ENCODE assay signal across 1 cellular context in the genomic region with DNA sequence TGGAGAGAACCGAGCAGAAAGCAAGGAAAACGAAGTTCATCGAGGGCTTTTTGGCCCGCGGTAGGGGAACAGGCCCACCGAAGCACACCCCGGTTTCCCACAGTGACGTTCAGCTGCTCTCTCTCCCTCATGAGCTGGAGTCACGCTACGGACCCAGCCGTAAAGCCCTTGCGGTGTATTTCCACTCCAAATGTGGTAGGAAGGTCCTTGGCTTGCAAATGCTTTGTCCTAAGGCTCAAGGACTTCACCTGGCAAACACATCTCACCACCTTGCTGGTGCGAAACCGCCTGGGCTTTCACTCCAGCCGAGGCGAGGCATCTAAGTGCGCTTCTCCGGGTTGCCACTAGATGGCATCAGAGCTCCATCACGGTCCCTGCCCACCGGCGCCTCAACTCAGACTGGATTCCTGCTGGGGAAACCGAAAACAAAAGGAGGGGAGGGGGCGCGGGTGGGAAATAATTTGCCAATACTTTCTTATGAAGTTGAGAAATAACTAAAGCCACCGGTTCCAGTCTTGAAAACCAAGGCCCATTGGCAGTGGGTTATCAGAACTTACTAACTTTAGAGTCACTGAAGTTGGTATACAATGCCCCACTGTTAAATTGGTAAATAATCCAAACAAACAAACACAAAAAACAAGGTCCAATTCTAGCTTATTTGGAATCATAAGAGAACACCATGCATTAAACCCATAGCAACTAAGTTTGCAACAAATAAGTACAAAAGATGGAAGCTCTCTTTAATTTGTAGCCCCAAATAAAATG.
TF ChIP-seq lines count a peak whose summit lies in the region.

No MANE protein-coding gene starts in this region.

TF ChIP-seq in HepG2, 621 proteins besides CTCF, POLR2A, EP300 and RAD21 (continued from another document and continues in another):
- TF ChIP-seq, protein P1, sequence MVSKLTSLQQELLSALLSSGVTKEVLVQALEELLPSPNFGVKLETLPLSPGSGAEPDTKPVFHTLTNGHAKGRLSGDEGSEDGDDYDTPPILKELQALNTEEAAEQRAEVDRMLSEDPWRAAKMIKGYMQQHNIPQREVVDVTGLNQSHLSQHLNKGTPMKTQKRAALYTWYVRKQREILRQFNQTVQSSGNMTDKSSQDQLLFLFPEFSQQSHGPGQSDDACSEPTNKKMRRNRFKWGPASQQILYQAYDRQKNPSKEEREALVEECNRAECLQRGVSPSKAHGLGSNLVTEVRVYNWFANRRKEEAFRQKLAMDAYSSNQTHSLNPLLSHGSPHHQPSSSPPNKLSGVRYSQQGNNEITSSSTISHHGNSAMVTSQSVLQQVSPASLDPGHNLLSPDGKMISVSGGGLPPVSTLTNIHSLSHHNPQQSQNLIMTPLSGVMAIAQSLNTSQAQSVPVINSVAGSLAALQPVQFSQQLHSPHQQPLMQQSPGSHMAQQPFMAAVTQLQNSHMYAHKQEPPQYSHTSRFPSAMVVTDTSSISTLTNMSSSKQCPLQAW (CRISPR knock-in tag; IDR thresholded peaks at IDR 0.05) = peak; percentile 57; the same call in 1 of the 2 replicates
- TF ChIP-seq SMC3 (IDR thresholded peaks at IDR 0.05; ENCODE audit: low read length) = peak; percentile 78
- TF ChIP-seq, protein P2, sequence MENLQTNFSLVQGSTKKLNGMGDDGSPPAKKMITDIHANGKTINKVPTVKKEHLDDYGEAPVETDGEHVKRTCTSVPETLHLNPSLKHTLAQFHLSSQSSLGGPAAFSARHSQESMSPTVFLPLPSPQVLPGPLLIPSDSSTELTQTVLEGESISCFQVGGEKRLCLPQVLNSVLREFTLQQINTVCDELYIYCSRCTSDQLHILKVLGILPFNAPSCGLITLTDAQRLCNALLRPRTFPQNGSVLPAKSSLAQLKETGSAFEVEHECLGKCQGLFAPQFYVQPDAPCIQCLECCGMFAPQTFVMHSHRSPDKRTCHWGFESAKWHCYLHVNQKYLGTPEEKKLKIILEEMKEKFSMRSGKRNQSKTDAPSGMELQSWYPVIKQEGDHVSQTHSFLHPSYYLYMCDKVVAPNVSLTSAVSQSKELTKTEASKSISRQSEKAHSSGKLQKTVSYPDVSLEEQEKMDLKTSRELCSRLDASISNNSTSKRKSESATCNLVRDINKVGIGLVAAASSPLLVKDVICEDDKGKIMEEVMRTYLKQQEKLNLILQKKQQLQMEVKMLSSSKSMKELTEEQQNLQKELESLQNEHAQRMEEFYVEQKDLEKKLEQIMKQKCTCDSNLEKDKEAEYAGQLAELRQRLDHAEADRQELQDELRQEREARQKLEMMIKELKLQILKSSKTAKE (CRISPR knock-in tag; IDR thresholded peaks at IDR 0.05; ENCODE audit: borderline replicate concordance) = no peak
- 0 out of 2 replicates have a peak, but pooled peaks have one; percentile 26 for TF ChIP-seq KAT8 (CRISPR knock-in tag; IDR thresholded peaks at IDR 0.05)
- TF ChIP-seq TEAD3 (CRISPR knock-in tag; optimal IDR thresholded peaks at IDR 0.05; ENCODE audit: borderline replicate concordance) = peak; percentile 54
- TF ChIP-seq, protein P3, sequence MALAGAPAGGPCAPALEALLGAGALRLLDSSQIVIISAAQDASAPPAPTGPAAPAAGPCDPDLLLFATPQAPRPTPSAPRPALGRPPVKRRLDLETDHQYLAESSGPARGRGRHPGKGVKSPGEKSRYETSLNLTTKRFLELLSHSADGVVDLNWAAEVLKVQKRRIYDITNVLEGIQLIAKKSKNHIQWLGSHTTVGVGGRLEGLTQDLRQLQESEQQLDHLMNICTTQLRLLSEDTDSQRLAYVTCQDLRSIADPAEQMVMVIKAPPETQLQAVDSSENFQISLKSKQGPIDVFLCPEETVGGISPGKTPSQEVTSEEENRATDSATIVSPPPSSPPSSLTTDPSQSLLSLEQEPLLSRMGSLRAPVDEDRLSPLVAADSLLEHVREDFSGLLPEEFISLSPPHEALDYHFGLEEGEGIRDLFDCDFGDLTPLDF (CRISPR knock-in tag; IDR thresholded peaks at IDR 0.05) = 0 out of 2 replicates have a peak, but pooled peaks have one; percentile 29
- TF ChIP-seq, protein P4, sequence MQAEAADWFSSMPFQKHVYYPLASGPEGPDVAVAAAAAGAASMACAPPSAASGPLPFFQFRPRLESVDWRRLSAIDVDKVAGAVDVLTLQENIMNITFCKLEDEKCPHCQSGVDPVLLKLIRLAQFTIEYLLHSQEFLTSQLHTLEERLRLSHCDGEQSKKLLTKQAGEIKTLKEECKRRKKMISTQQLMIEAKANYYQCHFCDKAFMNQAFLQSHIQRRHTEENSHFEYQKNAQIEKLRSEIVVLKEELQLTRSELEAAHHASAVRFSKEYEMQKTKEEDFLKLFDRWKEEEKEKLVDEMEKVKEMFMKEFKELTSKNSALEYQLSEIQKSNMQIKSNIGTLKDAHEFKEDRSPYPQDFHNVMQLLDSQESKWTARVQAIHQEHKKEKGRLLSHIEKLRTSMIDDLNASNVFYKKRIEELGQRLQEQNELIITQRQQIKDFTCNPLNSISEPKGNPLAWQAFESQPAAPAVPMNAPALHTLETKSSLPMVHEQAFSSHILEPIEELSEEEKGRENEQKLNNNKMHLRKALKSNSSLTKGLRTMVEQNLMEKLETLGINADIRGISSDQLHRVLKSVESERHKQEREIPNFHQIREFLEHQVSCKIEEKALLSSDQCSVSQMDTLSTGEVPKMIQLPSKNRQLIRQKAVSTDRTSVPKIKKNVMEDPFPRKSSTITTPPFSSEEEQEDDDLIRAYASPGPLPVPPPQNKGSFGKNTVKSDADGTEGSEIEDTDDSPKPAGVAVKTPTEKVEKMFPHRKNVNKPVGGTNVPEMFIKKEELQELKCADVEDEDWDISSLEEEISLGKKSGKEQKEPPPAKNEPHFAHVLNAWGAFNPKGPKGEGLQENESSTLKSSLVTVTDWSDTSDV (CRISPR knock-in tag; IDR thresholded peaks at IDR 0.05) = peak; percentile 76; the same call in 1 of the 2 replicates
- TF ChIP-seq ZFP90 (CRISPR knock-in tag; IDR thresholded peaks at IDR 0.05; ENCODE audit: borderline replicate concordance) = 0 out of 2 replicates have a peak, but pooled peaks have one; percentile 35
- TF ChIP-seq MED1 (CRISPR knock-in tag; IDR thresholded peaks at IDR 0.05) = 0 out of 2 replicates have a peak, but pooled peaks have one; percentile 20
- no peak for TF ChIP-seq ZNF724P (CRISPR knock-in tag; IDR thresholded peaks at IDR 0.05; ENCODE audit: borderline replicate concordance)
- TF ChIP-seq NFATC3 (CRISPR knock-in tag; IDR thresholded peaks at IDR 0.05) = 0 out of 2 replicates have a peak, but pooled peaks have one; percentile 49
- peak; percentile 79 for TF ChIP-seq ZNF883 (CRISPR knock-in tag; IDR thresholded peaks at IDR 0.05; ENCODE audit: not compliant biosample characterization)
- 0 out of 2 replicates have a peak, but pooled peaks have one; percentile 8 for TF ChIP-seq SOX5 (CRISPR knock-in tag; IDR thresholded peaks at IDR 0.05; ENCODE audit: borderline replicate concordance)
- TF ChIP-seq KMT2B (CRISPR knock-in tag; IDR thresholded peaks at IDR 0.05) = 0 out of 2 replicates have a peak, but pooled peaks have one; percentile 40
- 0 out of 2 replicates have a peak, but pooled peaks have one; percentile 78 for TF ChIP-seq KDM3A (CRISPR knock-in tag; IDR thresholded peaks at IDR 0.05; ENCODE audit: low read depth)
- TF ChIP-seq, protein P5, sequence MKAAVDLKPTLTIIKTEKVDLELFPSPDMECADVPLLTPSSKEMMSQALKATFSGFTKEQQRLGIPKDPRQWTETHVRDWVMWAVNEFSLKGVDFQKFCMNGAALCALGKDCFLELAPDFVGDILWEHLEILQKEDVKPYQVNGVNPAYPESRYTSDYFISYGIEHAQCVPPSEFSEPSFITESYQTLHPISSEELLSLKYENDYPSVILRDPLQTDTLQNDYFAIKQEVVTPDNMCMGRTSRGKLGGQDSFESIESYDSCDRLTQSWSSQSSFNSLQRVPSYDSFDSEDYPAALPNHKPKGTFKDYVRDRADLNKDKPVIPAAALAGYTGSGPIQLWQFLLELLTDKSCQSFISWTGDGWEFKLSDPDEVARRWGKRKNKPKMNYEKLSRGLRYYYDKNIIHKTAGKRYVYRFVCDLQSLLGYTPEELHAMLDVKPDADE (CRISPR knock-in tag; IDR thresholded peaks at IDR 0.05) = no peak
- 0 out of 2 replicates have a peak, but pooled peaks have one; percentile 17 for TF ChIP-seq ZNF263 (CRISPR knock-in tag; IDR thresholded peaks at IDR 0.05)
- TF ChIP-seq, protein P6, sequence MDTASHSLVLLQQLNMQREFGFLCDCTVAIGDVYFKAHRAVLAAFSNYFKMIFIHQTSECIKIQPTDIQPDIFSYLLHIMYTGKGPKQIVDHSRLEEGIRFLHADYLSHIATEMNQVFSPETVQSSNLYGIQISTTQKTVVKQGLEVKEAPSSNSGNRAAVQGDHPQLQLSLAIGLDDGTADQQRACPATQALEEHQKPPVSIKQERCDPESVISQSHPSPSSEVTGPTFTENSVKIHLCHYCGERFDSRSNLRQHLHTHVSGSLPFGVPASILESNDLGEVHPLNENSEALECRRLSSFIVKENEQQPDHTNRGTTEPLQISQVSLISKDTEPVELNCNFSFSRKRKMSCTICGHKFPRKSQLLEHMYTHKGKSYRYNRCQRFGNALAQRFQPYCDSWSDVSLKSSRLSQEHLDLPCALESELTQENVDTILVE (CRISPR knock-in tag; IDR thresholded peaks at IDR 0.05) = peak; percentile 57; the same call in 1 of the 2 replicates
- no peak for TF ChIP-seq ATF1 (CRISPR knock-in tag; IDR thresholded peaks at IDR 0.05)
- peak; percentile 82; the same call in 1 of the 2 replicates for TF ChIP-seq ZNF230 (CRISPR knock-in tag; IDR thresholded peaks at IDR 0.05)
- TF ChIP-seq, protein P7, sequence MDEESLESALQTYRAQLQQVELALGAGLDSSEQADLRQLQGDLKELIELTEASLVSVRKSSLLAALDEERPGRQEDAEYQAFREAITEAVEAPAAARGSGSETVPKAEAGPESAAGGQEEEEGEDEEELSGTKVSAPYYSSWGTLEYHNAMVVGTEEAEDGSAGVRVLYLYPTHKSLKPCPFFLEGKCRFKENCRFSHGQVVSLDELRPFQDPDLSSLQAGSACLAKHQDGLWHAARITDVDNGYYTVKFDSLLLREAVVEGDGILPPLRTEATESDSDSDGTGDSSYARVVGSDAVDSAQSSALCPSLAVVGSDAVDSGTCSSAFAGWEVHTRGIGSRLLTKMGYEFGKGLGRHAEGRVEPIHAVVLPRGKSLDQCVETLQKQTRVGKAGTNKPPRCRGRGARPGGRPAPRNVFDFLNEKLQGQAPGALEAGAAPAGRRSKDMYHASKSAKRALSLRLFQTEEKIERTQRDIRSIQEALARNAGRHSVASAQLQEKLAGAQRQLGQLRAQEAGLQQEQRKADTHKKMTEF (CRISPR knock-in tag; IDR thresholded peaks at IDR 0.05) = peak; percentile 48; the same call in 1 of the 2 replicates
- TF ChIP-seq, protein P8, sequence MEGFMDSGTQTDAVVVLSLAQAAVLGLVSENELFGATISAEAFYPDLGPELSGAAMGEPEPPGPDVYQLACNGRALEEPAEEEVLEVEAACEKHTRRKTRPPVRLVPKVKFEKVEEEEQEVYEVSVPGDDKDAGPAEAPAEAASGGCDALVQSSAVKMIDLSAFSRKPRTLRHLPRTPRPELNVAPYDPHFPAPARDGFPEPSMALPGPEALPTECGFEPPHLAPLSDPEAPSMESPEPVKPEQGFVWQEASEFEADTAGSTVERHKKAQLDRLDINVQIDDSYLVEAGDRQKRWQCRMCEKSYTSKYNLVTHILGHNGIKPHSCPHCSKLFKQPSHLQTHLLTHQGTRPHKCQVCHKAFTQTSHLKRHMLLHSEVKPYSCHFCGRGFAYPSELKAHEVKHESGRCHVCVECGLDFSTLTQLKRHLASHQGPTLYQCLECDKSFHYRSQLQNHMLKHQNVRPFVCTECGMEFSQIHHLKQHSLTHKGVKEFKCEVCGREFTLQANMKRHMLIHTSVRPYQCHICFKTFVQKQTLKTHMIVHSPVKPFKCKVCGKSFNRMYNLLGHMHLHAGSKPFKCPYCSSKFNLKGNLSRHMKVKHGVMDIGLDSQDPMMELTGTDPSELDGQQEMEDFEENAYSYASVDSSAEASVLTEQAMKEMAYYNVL (CRISPR knock-in tag; IDR thresholded peaks at IDR 0.05; ENCODE audit: borderline replicate concordance) = 0 out of 2 replicates have a peak, but pooled peaks have one; percentile 35
- TF ChIP-seq, protein P9, sequence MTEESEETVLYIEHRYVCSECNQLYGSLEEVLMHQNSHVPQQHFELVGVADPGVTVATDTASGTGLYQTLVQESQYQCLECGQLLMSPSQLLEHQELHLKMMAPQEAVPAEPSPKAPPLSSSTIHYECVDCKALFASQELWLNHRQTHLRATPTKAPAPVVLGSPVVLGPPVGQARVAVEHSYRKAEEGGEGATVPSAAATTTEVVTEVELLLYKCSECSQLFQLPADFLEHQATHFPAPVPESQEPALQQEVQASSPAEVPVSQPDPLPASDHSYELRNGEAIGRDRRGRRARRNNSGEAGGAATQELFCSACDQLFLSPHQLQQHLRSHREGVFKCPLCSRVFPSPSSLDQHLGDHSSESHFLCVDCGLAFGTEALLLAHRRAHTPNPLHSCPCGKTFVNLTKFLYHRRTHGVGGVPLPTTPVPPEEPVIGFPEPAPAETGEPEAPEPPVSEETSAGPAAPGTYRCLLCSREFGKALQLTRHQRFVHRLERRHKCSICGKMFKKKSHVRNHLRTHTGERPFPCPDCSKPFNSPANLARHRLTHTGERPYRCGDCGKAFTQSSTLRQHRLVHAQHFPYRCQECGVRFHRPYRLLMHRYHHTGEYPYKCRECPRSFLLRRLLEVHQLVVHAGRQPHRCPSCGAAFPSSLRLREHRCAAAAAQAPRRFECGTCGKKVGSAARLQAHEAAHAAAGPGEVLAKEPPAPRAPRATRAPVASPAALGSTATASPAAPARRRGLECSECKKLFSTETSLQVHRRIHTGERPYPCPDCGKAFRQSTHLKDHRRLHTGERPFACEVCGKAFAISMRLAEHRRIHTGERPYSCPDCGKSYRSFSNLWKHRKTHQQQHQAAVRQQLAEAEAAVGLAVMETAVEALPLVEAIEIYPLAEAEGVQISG (CRISPR knock-in tag; IDR thresholded peaks at IDR 0.05) = 0 out of 2 replicates have a peak, but pooled peaks have one; percentile 19
- TF ChIP-seq, protein P10, sequence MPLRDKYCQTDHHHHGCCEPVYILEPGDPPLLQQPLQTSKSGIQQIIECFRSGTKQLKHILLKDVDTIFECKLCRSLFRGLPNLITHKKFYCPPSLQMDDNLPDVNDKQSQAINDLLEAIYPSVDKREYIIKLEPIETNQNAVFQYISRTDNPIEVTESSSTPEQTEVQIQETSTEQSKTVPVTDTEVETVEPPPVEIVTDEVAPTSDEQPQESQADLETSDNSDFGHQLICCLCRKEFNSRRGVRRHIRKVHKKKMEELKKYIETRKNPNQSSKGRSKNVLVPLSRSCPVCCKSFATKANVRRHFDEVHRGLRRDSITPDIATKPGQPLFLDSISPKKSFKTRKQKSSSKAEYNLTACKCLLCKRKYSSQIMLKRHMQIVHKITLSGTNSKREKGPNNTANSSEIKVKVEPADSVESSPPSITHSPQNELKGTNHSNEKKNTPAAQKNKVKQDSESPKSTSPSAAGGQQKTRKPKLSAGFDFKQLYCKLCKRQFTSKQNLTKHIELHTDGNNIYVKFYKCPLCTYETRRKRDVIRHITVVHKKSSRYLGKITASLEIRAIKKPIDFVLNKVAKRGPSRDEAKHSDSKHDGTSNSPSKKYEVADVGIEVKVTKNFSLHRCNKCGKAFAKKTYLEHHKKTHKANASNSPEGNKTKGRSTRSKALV (CRISPR knock-in tag; IDR thresholded peaks at IDR 0.05) = peak; percentile 64; the same call in 1 of the 2 replicates
- TF ChIP-seq TBP (CRISPR knock-in tag; IDR thresholded peaks at IDR 0.05) = 0 out of 2 replicates have a peak, but pooled peaks have one; percentile 64
- peak; percentile 53; the same call in 1 of the 2 replicates for TF ChIP-seq ZNF891 (CRISPR knock-in tag; IDR thresholded peaks at IDR 0.05)
- TF ChIP-seq ZNF839 (CRISPR knock-in tag; IDR thresholded peaks at IDR 0.05; ENCODE audit: borderline replicate concordance) = peak; percentile 48; the same call in 1 of the 2 replicates
- no peak for TF ChIP-seq SOX6 (IDR thresholded peaks at IDR 0.05)
- TF ChIP-seq SOX6 (CRISPR knock-in tag; IDR thresholded peaks at IDR 0.05) = peak; percentile 32
- no peak for TF ChIP-seq RBM22 (optimal IDR thresholded peaks at IDR 0.05; ENCODE audit: low read length)
- no peak for TF ChIP-seq SRSF9 (IDR thresholded peaks at IDR 0.05; ENCODE audit: borderline replicate concordance, insufficient read depth, low read depth, low read length, poor library complexity, severe bottlenecking)
- 0 out of 2 replicates have a peak, but pooled peaks have one; percentile 22 for TF ChIP-seq ZSCAN25 (CRISPR knock-in tag; IDR thresholded peaks at IDR 0.05)
- TF ChIP-seq ZBTB7A (CRISPR knock-in tag; IDR thresholded peaks at IDR 0.05) = peak; percentile 44; the same call in 1 of the 2 replicates
